In genomic region chr13:103164239-103164638, GRCh38 we compare ENCODE assay signal across 22 cellular contexts.
"Had no signal": no experiment of that assay in that cellular context is flagged by ENCODE, and none has a peak within 500 bp of the region (broad histone marks: within the 10 kb centered on the region; RNA-seq: fewer than 3 reads in every experiment).

No MANE protein-coding gene starts in this region.

- H3K4me3 ChIP-seq: cardiac muscle cell, MG63 had no signal

- ATAC-seq: activated T-cell treated with anti-CD3 and anti-CD28 coated beads, Interleukin-2, amount 50 U/mL, for 4 hours; activated T-helper 17 cell treated with anti-CD3 and anti-CD28 coated beads, Interleukin-2, amount 50 U/mL, for 72 hours; T-cell had no signal

- DNase-seq: activated CD4-positive, alpha-beta memory T cell treated with anti-CD3 and anti-CD28 coated beads for 36 hours; activated CD4-positive, alpha-beta T cell treated with anti-CD3 and anti-CD28 coated beads, Interleukin-2, amount 10 ng/mL, durations not matched to agents 7 days and 5 days; activated CD4-positive, CD25-positive, alpha-beta regulatory T cell; activated CD8-positive, alpha-beta memory T cell treated with anti-CD3 and anti-CD28 coated beads for 24 hours; activated gamma-delta T cell; activated naive CD4-positive, alpha-beta T cell treated with anti-CD3 and anti-CD28 coated beads for 36 hours; activated T-cell treated with anti-CD3 and anti-CD28 coated beads, Interleukin-2, amount 50 U/mL, for 4 hours; amygdala; MG63; MV-4-11; NCI-H1092 treated with DMSO at 0.1 percent for 48 hours; NCI-H1930; NCI-H2107; NCI-H345; NCI-H510A; NCI-H526 treated with DMSO at 0.1 percent for 48 hours; SIG-M5; T-cell; T-helper 2 cell; T1000 had no signal
